Comparison of ENCODE assay signal across 8 cellular contexts in the genomic region with DNA sequence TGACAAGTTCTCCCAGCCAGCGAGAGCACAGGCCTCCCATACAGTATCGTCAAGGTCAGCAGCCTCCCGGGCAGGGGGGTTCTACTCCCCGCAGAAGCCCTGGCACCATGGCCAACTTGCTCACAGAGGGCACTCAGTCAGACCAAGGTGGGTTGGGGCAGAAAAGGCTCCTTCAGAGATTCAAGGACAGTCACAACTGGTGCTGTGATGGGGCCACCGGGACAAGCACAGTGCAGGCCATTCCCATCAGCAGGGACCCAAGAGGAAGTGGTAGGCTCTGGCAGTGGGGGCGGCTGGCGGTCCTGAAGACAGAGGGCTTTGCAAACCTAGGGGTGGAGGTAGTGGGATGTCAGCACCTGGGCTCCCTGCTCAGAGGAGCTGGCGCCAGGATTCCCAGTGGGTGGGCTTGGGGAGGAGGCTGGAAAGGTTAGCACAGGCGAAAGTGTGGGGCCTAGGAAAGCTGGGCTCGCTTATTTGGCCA. TPM values are rescaled to one million over a fixed set of nuclear protein-coding genes. Genes with fewer than 3 reads are reported as not detected.
DNase-seq lines count a peak whose midpoint lies in the region; ATAC-seq and TF ChIP-seq lines count a peak whose summit lies in the region.

No MANE protein-coding gene starts in this region.

- H3K4me1 Mint-ChIP-seq in activated CD4-positive, alpha-beta memory T cell treated with anti-CD3 and anti-CD28 coated beads for 36 hours (ENCODE audit: low read depth), result peaks cover 37% of the 10 kb centered on the region

- 33 to 43% methylated on average over 10 of the region's 10 CpGs for WGBS in esophagus, 2 donors
- 23 to 25% (median 23%) methylated on average over 10 of the region's 10 CpGs for WGBS in ovary, 3 donors

- no peaks in the 10 kb centered on the region for H3K9me3 Mint-ChIP-seq in activated CD4-positive, alpha-beta memory T cell treated with anti-CD3 and anti-CD28 coated beads for 36 hours

- no peak for TF ChIP-seq CTCF in ovary (IDR thresholded peaks at IDR 0.05)

- peak overlapping the region; percentile 100 for H3K27ac Mint-ChIP-seq in activated CD4-positive, alpha-beta memory T cell treated with anti-CD3 and anti-CD28 coated beads for 36 hours

- peaks cover 22% of the 10 kb centered on the region for H3K36me3 Mint-ChIP-seq in activated CD4-positive, alpha-beta memory T cell treated with anti-CD3 and anti-CD28 coated beads for 36 hours

- peak overlapping the region; percentile 97 for H3K4me3 Mint-ChIP-seq in activated CD4-positive, alpha-beta memory T cell treated with anti-CD3 and anti-CD28 coated beads for 36 hours

- POLR2A ChIA-PET in activated CD4-positive, alpha-beta memory T cell treated with anti-CD3 and anti-CD28 coated beads for 36 hours (lab: Charles Lee), result interaction anchor here (0.7 to 17.4 kb wide), 7 partner anchors 10 to 100 kb away, joined by 3 to 4089 read pairs (median 26); a partner anchor contains a TSS
- POLR2A ChIA-PET in HEK293T (lab: Yijun Ruan, JAX), result interaction anchor here (0.6 to 16.9 kb wide), 9 partner anchors 11 to 119 kb away, joined by 3 to 1436 read pairs (median 156); a partner anchor contains a TSS

- CTCF ChIA-PET in activated CD4-positive, alpha-beta memory T cell treated with anti-CD3 and anti-CD28 coated beads for 36 hours (lab: Charles Lee), result interaction anchor here (0.9 to 11.8 kb wide), 27 partner anchors 9 to 176 kb away, joined by 3 to 257 read pairs (median 8); a partner anchor contains a TSS
- CTCF ChIA-PET in HEK293T (lab: Yijun Ruan, JAX), result interaction anchor here (0.7 to 4.2 kb wide), 8 partner anchors 20 to 91 kb away, joined by 3 to 40 read pairs (median 6); no protein-coding TSS in a partner anchor

- intact Hi-C loops in activated CD4-positive, alpha-beta memory T cell treated with anti-CD3 and anti-CD28 coated beads for 36 hours (cut with micrococcal nuclease), result loop anchor here (2.0 kb wide), 1 partner anchor 16 kb away; no protein-coding TSS in a partner anchor
- intact Hi-C loops in ovary (cut with DNase I), result loop anchor here (2.0 to 5.0 kb wide), 3 partner anchors 35 to 94 kb away; a partner anchor contains a TSS

- ATAC-seq in GM21381 (IDR thresholded peaks at IDR 0.05; ENCODE audit: unreplicated experiment), result no peak

- H3K4me1 ChIP-seq in esophagus (ENCODE audit: control insufficient read depth in 2 of 2, insufficient read depth in 2 of 2, low read length in 1 of 2) (peaks cover 8 to 28% of the 10 kb centered on the region in 2 donors), ovary (ENCODE audit: insufficient read depth) (peaks cover 23% of the 10 kb centered on the region)

- H3K36me3 ChIP-seq in esophagus (ENCODE audit: control insufficient read depth in 2 of 2, insufficient read depth in 2 of 2, low read length in 1 of 2) (peaks cover 0 to 13% of the 10 kb centered on the region in 2 donors), ovary (no peaks in the 10 kb centered on the region)

- H3K4me3 ChIP-seq in esophagus (ENCODE audit: low read depth in 1 of 2, low read length in 2 of 2), result peak overlapping the region; percentile 34 to 100
- H3K4me3 ChIP-seq in ovary, result peak overlapping the region; percentile 86

- no peaks in the 10 kb centered on the region for H3K9me3 ChIP-seq in esophagus (ENCODE audit: control insufficient read depth in 2 of 2, insufficient read depth in 1 of 2, low read depth in 1 of 2, low read length in 1 of 2)
- no peaks in the 10 kb centered on the region for H3K9me3 ChIP-seq in ovary

- DNase-seq in NCI-H146 (lab: John Stamatoyannopoulos, UW) (peak; percentile 20), NCI-H146 treated with DMSO at 0.1 percent for 48 hours (lab: John Stamatoyannopoulos, UW; ENCODE audit: unreplicated experiment) (no peak), ovary (peak in 4 of 5 donors; percentile 65 to 71 (median 66)), NCI-H1930 (lab: John Stamatoyannopoulos, UW) (no peak), HEK293T (ENCODE audit: extremely low spot score) (no peak)
- DNase-seq in activated CD4-positive, alpha-beta memory T cell treated with anti-CD3 and anti-CD28 coated beads for 36 hours, result peak; percentile 57

- TF ChIP-seq EP300 in ovary (IDR thresholded peaks at IDR 0.05), result no peak

- no peaks in the 10 kb centered on the region for H3K27me3 Mint-ChIP-seq in activated CD4-positive, alpha-beta memory T cell treated with anti-CD3 and anti-CD28 coated beads for 36 hours

- no peak for TF ChIP-seq POLR2A in ovary (IDR thresholded peaks at IDR 0.05)

- peak overlapping the region; percentile 99 for H3K27ac ChIP-seq in esophagus (ENCODE audit: low read depth in 2 of 2, low read length in 1 of 2)
- H3K27ac ChIP-seq in ovary, result peak overlapping the region; percentile 96 to 97

- H3K27me3 ChIP-seq in esophagus (ENCODE audit: control insufficient read depth in 1 of 2, insufficient read depth in 2 of 2, low read length in 2 of 2) (no peaks in the 10 kb centered on the region), ovary (no peaks in the 10 kb centered on the region)

TF ChIP-seq in HEK293T, 16 proteins besides CTCF, POLR2A, EP300 and RAD21:
- no peak for TF ChIP-seq CTBP1 (IDR thresholded peaks at IDR 0.05; ENCODE audit: borderline replicate concordance)
- no peak for TF ChIP-seq ELF4 (IDR thresholded peaks at IDR 0.05)
- TF ChIP-seq BHLHE40 (IDR thresholded peaks at IDR 0.05; ENCODE audit: borderline replicate concordance), result no peak
- no peak for TF ChIP-seq NFRKB (IDR thresholded peaks at IDR 0.05)
- no peak for TF ChIP-seq L3MBTL2 (conservative IDR thresholded peaks at IDR 0.05)
- TF ChIP-seq LEF1 (IDR thresholded peaks at IDR 0.05; ENCODE audit: borderline replicate concordance), result no peak
- no peak for TF ChIP-seq SUZ12 (IDR thresholded peaks at IDR 0.05)
- no peak for TF ChIP-seq TARDBP (IDR thresholded peaks at IDR 0.05)
- TF ChIP-seq ARNT (IDR thresholded peaks at IDR 0.05), result no peak
- TF ChIP-seq ZNF384 (IDR thresholded peaks at IDR 0.05), result no peak
- TF ChIP-seq FOXK2 (IDR thresholded peaks at IDR 0.05), result no peak
- TF ChIP-seq HDGF (IDR thresholded peaks at IDR 0.05; ENCODE audit: borderline replicate concordance), result no peak

RNA-seq across cellular contexts. Expression of a gene that starts 5.3 kb away (rescaled TPM):
- 100 to 1,000 TPM; 593 to 683 TPM for total RNA-seq in activated CD4-positive, alpha-beta memory T cell treated with anti-CD3 and anti-CD28 coated beads for 36 hours
- polyA plus RNA-seq in esophagus, result 1,000 to 10,000 TPM in 1 of 2 donors, 100 to 1,000 TPM in 1; 536 to 1,203 TPM
- total RNA-seq in ovary, result 100 to 1,000 TPM; 175 to 850 (median 372) TPM
- 100 to 1,000 TPM; 216 to 268 TPM for polyA plus RNA-seq in ovary

RNA-seq across cellular contexts. Expression of a gene that starts 30.8 kb away (rescaled TPM):
- total RNA-seq in activated CD4-positive, alpha-beta memory T cell treated with anti-CD3 and anti-CD28 coated beads for 36 hours, result 10 to 100 TPM; 34.7 to 37.9 TPM
- polyA plus RNA-seq in esophagus, result 10 to 100 TPM; 25.2 to 27.8 TPM
- 10 to 100 TPM; 21.2 to 41.7 (median 25.5) TPM for total RNA-seq in ovary
- 10 to 100 TPM in 1 of 2 donors, 1 to 10 TPM in 1; 4.3 to 15.8 TPM for polyA plus RNA-seq in ovary

RNA-seq across cellular contexts. Expression of a gene that starts 34.8 kb away (rescaled TPM):
- 10 to 100 TPM; 14.4 to 16.1 TPM for total RNA-seq in activated CD4-positive, alpha-beta memory T cell treated with anti-CD3 and anti-CD28 coated beads for 36 hours
- polyA plus RNA-seq in esophagus, result 1 to 10 TPM; 2.4 to 6.0 TPM
- 1 to 10 TPM; 3.2 to 8.7 (median 4.6) TPM for total RNA-seq in ovary
- polyA plus RNA-seq in ovary, result 1 to 10 TPM; 2.7 to 3.4 TPM

Comparison
In these comparisons a context has a peak if more than half of its experiments do, and no peak if none do; other contexts are left out.
1. DNase-seq: peak in NCI-H146 (single experiment), activated CD4-positive, alpha-beta memory T cell treated with anti-CD3 and anti-CD28 coated beads for 36 hours (single experiment) and ovary (4 of 5); none in NCI-H146 treated with DMSO at 0.1 percent for 48 hours (single experiment), NCI-H1930 (0 of 2) and HEK293T (single experiment).